Comparison of ENCODE assay signal across 18 cellular contexts in the genomic region with DNA sequence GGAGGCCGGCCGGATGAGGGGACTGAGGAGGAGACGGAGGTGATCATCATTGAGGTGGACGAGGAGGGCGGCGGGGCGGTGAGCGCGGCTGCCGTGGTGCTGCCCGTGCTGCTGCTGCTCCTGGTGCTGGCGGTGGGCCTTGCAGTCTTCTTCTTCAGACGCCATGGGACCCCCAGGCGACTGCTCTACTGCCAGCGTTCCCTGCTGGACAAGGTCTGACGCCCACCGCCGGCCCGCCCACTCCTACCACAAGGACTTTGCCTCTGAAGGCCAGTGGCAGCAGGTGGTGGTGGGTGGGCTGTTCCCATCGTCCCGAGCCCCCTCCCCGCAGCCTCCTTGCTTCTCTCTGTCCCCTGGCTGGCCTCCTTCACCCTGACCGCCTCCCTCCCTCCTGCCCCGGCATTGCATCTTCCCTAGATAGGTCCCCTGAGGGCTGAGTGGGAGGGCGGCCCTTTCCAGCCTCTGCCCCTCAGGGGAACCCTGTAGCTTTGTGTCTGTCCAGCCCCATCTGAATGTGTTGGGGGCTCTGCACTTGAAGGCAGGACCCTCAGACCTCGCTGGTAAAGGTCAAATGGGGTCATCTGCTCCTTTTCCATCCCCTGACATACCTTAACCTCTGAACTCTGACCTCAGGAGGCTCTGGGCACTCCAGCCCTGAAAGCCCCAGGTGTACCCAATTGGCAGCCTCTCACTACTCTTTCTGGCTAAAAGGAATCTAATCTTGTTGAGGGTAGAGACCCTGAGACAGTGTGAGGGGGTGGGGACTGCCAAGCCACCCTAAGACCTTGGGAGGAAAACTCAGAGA. TPM values are rescaled to one million over a fixed set of nuclear protein-coding genes. Genes with fewer than 3 reads are reported as not detected.
DNase-seq lines count a peak whose midpoint lies in the region; ATAC-seq, FAIRE-seq and TF ChIP-seq lines count a peak whose summit lies in the region.
"Had no signal": no experiment of that assay in that cellular context is flagged by ENCODE, and none has a peak within 500 bp of the region (broad histone marks: within the 10 kb centered on the region; RNA-seq: fewer than 3 reads in every experiment).

No MANE protein-coding gene starts in this region.

- no peak overlapping the region for H3K18ac ChIP-seq in mesenchymal stem cell (ENCODE audit: low read depth in 1 of 2, low read length in 2 of 2)

- H3K27me3 ChIP-seq in AG04450 (ENCODE audit: control insufficient read depth, insufficient read depth, low read length): no peaks in the 10 kb centered on the region
- H3K27me3 ChIP-seq in K562 (ENCODE audit: control insufficient read depth in 2 of 2, insufficient read depth in 2 of 2, low read length in 2 of 2): no peaks in the 10 kb centered on the region
- H3K27me3 ChIP-seq in mesenchymal stem cell (ENCODE audit: control insufficient read depth in 1 of 2, insufficient read depth in 1 of 2, low read length in 2 of 2): no peaks in the 10 kb centered on the region
- no peaks in the 10 kb centered on the region for H3K27me3 ChIP-seq in small intestine (ENCODE audit: control insufficient read depth in 2 of 2, insufficient read depth in 2 of 2, low read length in 2 of 2)

- H2BK12ac ChIP-seq in mesenchymal stem cell (ENCODE audit: low read length in 2 of 2): peak overlapping the region in 1 of 2 experiments; percentile 24

- intact Hi-C loops in K562 (cut with micrococcal nuclease): no loop called here

- no peak for TF ChIP-seq RAD21 in K562 (CRISPR knock-in tag; conservative IDR thresholded peaks at IDR 0.05 in 1 of 2, IDR thresholded peaks at IDR 0.05 in 1 of 2)

- TF ChIP-seq CTCF in AG04450 (IDR thresholded peaks at IDR 0.05; ENCODE audit: low read depth, low read length): no peak
- no peak for TF ChIP-seq CTCF in K562 (IDR thresholded peaks at IDR 0.05 in 2 of 3, conservative IDR thresholded peaks at IDR 0.05 in 1 of 3; ENCODE audit: insufficient read depth in 2 of 3, low read depth in 1 of 3, low read length in 3 of 3)

- H3K27ac ChIP-seq in AG04450 (ENCODE audit: low read depth, low read length) (peak overlapping the region; percentile 100), K562 (ENCODE audit: extremely low read depth, low read depth, low read length) (no peak overlapping the region), mesenchymal stem cell (ENCODE audit: low read length, poor library complexity, severe bottlenecking) (no peak overlapping the region), small intestine (ENCODE audit: low read depth in 1 of 2, low read length in 1 of 2) (peak overlapping the region; percentile 9 to 62)
- H3K27ac ChIP-seq: WERI-Rb-1 had no signal

- ATAC-seq in K562 (no peak), GM21367 (IDR thresholded peaks at IDR 0.05; ENCODE audit: unreplicated experiment) (no peak)
- ATAC-seq: activated naive CD4-positive, alpha-beta T cell treated with anti-CD3 and anti-CD28 coated beads, Interleukin-2, amount 50 U/mL, for 72 hours; GM23338 had no signal

- H3K36me3 ChIP-seq in K562 (ENCODE audit: control insufficient read depth, insufficient read depth, low read length) (no peaks in the 10 kb centered on the region), mesenchymal stem cell (ENCODE audit: control insufficient read depth in 1 of 2, insufficient read depth in 2 of 2, low read depth in 1 of 2, low read length in 2 of 2) (peaks cover 64 to 70% of the 10 kb centered on the region in 2 experiments), small intestine (ENCODE audit: control insufficient read depth in 2 of 2, insufficient read depth in 2 of 2, low read length in 2 of 2) (peaks cover 4 to 8% of the 10 kb centered on the region in 2 donors)
- H3K36me3 ChIP-seq: WERI-Rb-1 had no signal

- no peak overlapping the region for H2BK120ac ChIP-seq in mesenchymal stem cell (ENCODE audit: low read depth, low read length)

- H3K4me3 ChIP-seq in AG04450 (ENCODE audit: low read depth, low read length) (no peak overlapping the region), K562 (no peak overlapping the region), mesenchymal stem cell (ENCODE audit: insufficient read depth in 1 of 2, low read depth in 1 of 2, low read length in 2 of 2) (peak overlapping the region in 1 of 2 experiments; percentile 21), small intestine (ENCODE audit: low read depth in 1 of 2, low read length in 2 of 2) (no peak overlapping the region)
- H3K4me3 ChIP-seq: GM23338 had no signal

- H3K4me1 ChIP-seq in K562 (replicated peaks in 1 of 2; ENCODE audit: control insufficient read depth in 2 of 2, insufficient read depth in 2 of 2, low read length in 2 of 2) (peaks cover 5 to 29% of the 10 kb centered on the region in 2 experiments; a peak in 2 of 5 replicates), mesenchymal stem cell (ENCODE audit: control insufficient read depth, insufficient read depth, low read depth, low read length) (peaks cover 50% of the 10 kb centered on the region), small intestine (ENCODE audit: control insufficient read depth in 2 of 2, insufficient read depth in 1 of 2, low read depth in 1 of 2, low read length in 1 of 2) (no peaks in the 10 kb centered on the region)

- CTCF ChIA-PET in AG04450 (lab: Charles Lee): interaction anchor here (1.6 to 2.1 kb wide), 2 partner anchors 23 to 290 kb away, joined by 7 to 12 read pairs; no protein-coding TSS in a partner anchor
- CTCF ChIA-PET in K562 (lab: Yijun Ruan, JAX; ENCODE audit: low intra/inter-chr PET ratio): no interaction called here

- no peaks in the 10 kb centered on the region for H3K79me2 ChIP-seq in K562 (ENCODE audit: control insufficient read depth, insufficient read depth, low read length)

- BruUV-seq in K562 (replicated peaks; lab: Mats Ljungman, UMichigan): no TSS peak

- DNase-seq in AG04450 (ENCODE audit: low read depth, low spot score): no peak
- DNase-seq in K562 (ENCODE audit: extremely low read depth in 1 of 4, low spot score in 3 of 4): no peak
- DNase-seq in mesenchymal stem cell: no peak
- no peak for DNase-seq in small intestine
- DNase-seq in activated CD4-positive, alpha-beta T cell treated with anti-CD3 and anti-CD28 coated beads for 48 hours: no peak
- DNase-seq in SW480 (ENCODE audit: low spot score): no peak
- DNase-seq in DMS79 (lab: John Stamatoyannopoulos, UW): no peak
- DNase-seq: ACHN; caudate nucleus; COR-L47; mesendoderm; NCI-H1105 treated with DMSO at 0.1 percent for 48 hours; NCI-H446; stimulated activated CD4-positive, alpha-beta T cell treated with anti-CD3 and anti-CD28 coated beads, Interleukin-2, amount 100 ng/mL, for 48 hours; WERI-Rb-1 had no signal

- peak overlapping the region; percentile 12 for H2BK15ac ChIP-seq in mesenchymal stem cell (ENCODE audit: low read depth, poor library complexity, severe bottlenecking)

- TF ChIP-seq EP300 in K562 (IDR thresholded peaks at IDR 0.05; ENCODE audit: low read length): no peak

- H2BK5ac ChIP-seq in mesenchymal stem cell (ENCODE audit: low read depth, low read length, poor library complexity, severe bottlenecking): no peak overlapping the region

- POLR2A ChIA-PET in AG04450 (lab: Yijun Ruan, JAX) (no interaction called here), K562 (lab: Yijun Ruan, JAX) (no interaction called here)

- no peak for FAIRE-seq in K562 (lab: Jason Lieb, UNC)
- no peak for FAIRE-seq in small intestine (lab: Jason Lieb, UNC)

- H3K9me3 ChIP-seq in AG04450 (ENCODE audit: control insufficient read depth, insufficient read depth, low read length): no peaks in the 10 kb centered on the region
- no peaks in the 10 kb centered on the region for H3K9me3 ChIP-seq in K562 (replicated peaks; ENCODE audit: control insufficient read depth, insufficient read depth, low read depth, low read length)
- no peaks in the 10 kb centered on the region for H3K9me3 ChIP-seq in mesenchymal stem cell (ENCODE audit: control insufficient read depth, low read length)
- H3K9me3 ChIP-seq in small intestine (ENCODE audit: control insufficient read depth, low read depth): no peaks in the 10 kb centered on the region

- H2AFZ ChIP-seq in K562 (ENCODE audit: low read depth, low read length) (no peak overlapping the region), mesenchymal stem cell (ENCODE audit: low read depth, low read length) (no peak overlapping the region)
- H2AFZ ChIP-seq: GM23338 had no signal

- H3K4ac ChIP-seq in mesenchymal stem cell (ENCODE audit: low read depth in 1 of 2, low read length in 2 of 2): no peak overlapping the region

- H3K4me2 ChIP-seq in K562 (ENCODE audit: insufficient read depth, low read length) (no peak overlapping the region), mesenchymal stem cell (ENCODE audit: low read length, poor library complexity, severe bottlenecking) (no peak overlapping the region)
- H3K4me2 ChIP-seq: GM23338 had no signal

- WGBS in K562 (ENCODE audit: insufficient coverage, low coverage, missing lambda C conversion rate): 68% methylated on average over 18 of the region's 26 CpGs
- WGBS in mesenchymal stem cell: 95% methylated on average over 22 of the region's 26 CpGs
- WGBS in small intestine, 3 donors: 84 to 89% (median 88%) methylated on average over 24 to 26 of the region's 26 CpGs

- no peak overlapping the region for H2AK5ac ChIP-seq in mesenchymal stem cell (ENCODE audit: low read length, severe bottlenecking)

- H3K79me1 ChIP-seq in mesenchymal stem cell (replicated peaks; ENCODE audit: low read length, poor library complexity, severe bottlenecking): peaks cover 28% of the 10 kb centered on the region

- H3K9me1 ChIP-seq in K562 (ENCODE audit: control insufficient read depth, insufficient read depth, low read length): no peaks in the 10 kb centered on the region

- no peak overlapping the region for H4K91ac ChIP-seq in mesenchymal stem cell (ENCODE audit: low read length)

- peak overlapping the region in 1 of 2 experiments; percentile 44 for H3K14ac ChIP-seq in mesenchymal stem cell (ENCODE audit: low read length in 2 of 2)

- no peak for TF ChIP-seq POLR2A in K562 (conservative IDR thresholded peaks at IDR 0.05)

- no peak overlapping the region for H3K23ac ChIP-seq in mesenchymal stem cell (ENCODE audit: low read length in 2 of 2)

- no peak overlapping the region for H3K9ac ChIP-seq in K562 (ENCODE audit: insufficient read depth in 1 of 2, low read depth in 2 of 2, low read length in 2 of 2)
- H3K9ac ChIP-seq in mesenchymal stem cell (ENCODE audit: low read length): peak overlapping the region; percentile 100

- in situ Hi-C loops in K562 (cut with MboI): loop anchor here (10.0 kb wide), 2 partner anchors 191 to 281 kb away; no protein-coding TSS in a partner anchor

- no peaks in the 10 kb centered on the region for H4K20me1 ChIP-seq in K562 (replicated peaks; ENCODE audit: control insufficient read depth, insufficient read depth, low read length)

- no peak overlapping the region for H4K8ac ChIP-seq in mesenchymal stem cell (ENCODE audit: low read length)

RNA-seq across cellular contexts. Expression of a gene that starts 9.6 kb away (rescaled TPM):
- 365 and 448 TPM in 2 replicates for polyA plus RNA-seq in AG04450 (2011; rRNA removed)
- polyA minus RNA-seq in AG04450 (2011; rRNA and poly(A)+ RNA removed): 257 and 350 TPM in 2 replicates
- 9.3 and 17.2 TPM in 2 replicates for total RNA-seq in K562 (2011; cell fraction: chromatin; rRNA removed; ENCODE audit: low replicate concordance)
- 8.4 and 8.8 TPM in 2 replicates for total RNA-seq in K562 (2011; cell fraction: nucleolus; rRNA removed)
- total RNA-seq in K562 (2011; cell fraction: nucleoplasm; rRNA removed): 7.2 and 9.0 TPM in 2 replicates
- 0.36 and 0.65 TPM in 2 replicates for total RNA-seq in K562 (2014; rRNA removed)
- total RNA-seq in K562 (2014; rRNA removed; fragmentation: Illumina TruSeq; extraction: Trizol): 0.51 and 0.80 TPM in 2 replicates
- 0.94 and 0.98 TPM in 2 replicates for total RNA-seq in K562 (2015; rRNA removed; fragmentation: Illumina TruSeq; extraction: Trizol)
- 2.3 and 4.5 TPM in 2 replicates for total RNA-seq in K562 (2021)
- polyA plus RNA-seq in K562 (2011; rRNA removed): 2.1 and 2.9 TPM in 2 replicates
- 3.2 and 3.4 TPM in 2 replicates for polyA plus RNA-seq in K562 (2011; cell fraction: cytosol; rRNA removed)
- 15.7 and 30.4 TPM in 2 replicates for polyA plus RNA-seq in K562 (2011; cell fraction: nucleus; rRNA removed)
- polyA plus RNA-seq in K562 (2012): 1.5 and 4.9 TPM in 2 replicates
- polyA plus RNA-seq in K562 (2014; fragmentation: Illumina TruSeq; extraction: Trizol): 1.2 and 1.3 TPM in 2 replicates
- polyA plus RNA-seq in K562 (2014; fragmentation: Nextera tagmentation; extraction: Ambion mirVana): not detected
- polyA plus RNA-seq in K562 (2014; rRNA removed): 2.8 and 5.8 TPM in 2 replicates
- 0.35 and 0.39 TPM in 2 replicates for polyA minus RNA-seq in K562 (2011; rRNA and poly(A)+ RNA removed)
- 1.0 TPM in 1 of 2 replicates, not detected in the other for polyA minus RNA-seq in K562 (2011; cell fraction: cytosol; rRNA and poly(A)+ RNA removed)
- polyA minus RNA-seq in K562 (2011; cell fraction: nucleus; rRNA and poly(A)+ RNA removed): 2.0 and 2.6 TPM in 2 replicates
- polyA plus RNA-seq in mesenchymal stem cell (2013, experiment 1 of 2): 1,343 TPM
- polyA plus RNA-seq in mesenchymal stem cell (2013, experiment 2 of 2): 1,238 TPM
- 100 to 1,000 TPM in 1 of 3 donors, 10 to 100 TPM in 1, 1 to 10 TPM in 1; 6.9 to 105 (median 16.8) TPM for polyA plus RNA-seq in small intestine

RNA-seq across cellular contexts. Expression of a gene that starts 16.3 kb away (rescaled TPM):
- polyA plus RNA-seq in AG04450 (2011; rRNA removed) (71.8 and 78.1 TPM in 2 replicates), K562 (2011; rRNA removed) (107 and 113 TPM in 2 replicates), K562 (2014; fragmentation: Illumina TruSeq; extraction: Trizol) (71.1 and 71.5 TPM in 2 replicates), K562 (2014; fragmentation: Nextera tagmentation; extraction: Ambion mirVana) (10 to 100 TPM; 56.5 to 79.8 TPM), K562 (2014; rRNA removed) (173 and 220 TPM in 2 replicates), small intestine (100 to 1,000 TPM; 117 to 164 (median 147) TPM)
- polyA minus RNA-seq in AG04450 (2011; rRNA and poly(A)+ RNA removed): 17.4 and 20.0 TPM in 2 replicates
- 70.4 and 75.8 TPM in 2 replicates for total RNA-seq in K562 (2011; cell fraction: chromatin; rRNA removed; ENCODE audit: low replicate concordance)
- total RNA-seq in K562 (2011; cell fraction: nucleolus; rRNA removed): 57.0 and 70.0 TPM in 2 replicates
- total RNA-seq in K562 (2011; cell fraction: nucleoplasm; rRNA removed): 73.5 and 91.2 TPM in 2 replicates
- total RNA-seq in K562 (2014; rRNA removed) (161 and 168 TPM in 2 replicates), K562 (2014; rRNA removed; fragmentation: Illumina TruSeq; extraction: Trizol) (162 and 169 TPM in 2 replicates), K562 (2015; rRNA removed; fragmentation: Illumina TruSeq; extraction: Trizol) (169 and 170 TPM in 2 replicates), K562 (2021) (213 and 214 TPM in 2 replicates)
- 60.6 and 83.2 TPM in 2 replicates for polyA plus RNA-seq in K562 (2011; cell fraction: cytosol; rRNA removed)
- 55.8 and 68.8 TPM in 2 replicates for polyA plus RNA-seq in K562 (2011; cell fraction: nucleus; rRNA removed)
- polyA plus RNA-seq in K562 (2012): 149 and 246 TPM in 2 replicates
- 24.4 and 36.8 TPM in 2 replicates for polyA minus RNA-seq in K562 (2011; rRNA and poly(A)+ RNA removed)
- 42.3 and 44.0 TPM in 2 replicates for polyA minus RNA-seq in K562 (2011; cell fraction: cytosol; rRNA and poly(A)+ RNA removed)
- polyA minus RNA-seq in K562 (2011; cell fraction: nucleus; rRNA and poly(A)+ RNA removed): 20.5 and 28.9 TPM in 2 replicates
- 219 TPM for polyA plus RNA-seq in mesenchymal stem cell (2013, experiment 1 of 2)
- 222 TPM for polyA plus RNA-seq in mesenchymal stem cell (2013, experiment 2 of 2)

RNA-seq across cellular contexts. Expression of a gene that starts 25.5 kb away (rescaled TPM):
- 87.8 and 125 TPM in 2 replicates for polyA plus RNA-seq in AG04450 (2011; rRNA removed)
- polyA minus RNA-seq in AG04450 (2011; rRNA and poly(A)+ RNA removed): 128 and 185 TPM in 2 replicates
- total RNA-seq in K562 (2011; cell fraction: chromatin; rRNA removed; ENCODE audit: low replicate concordance): 26.2 and 103 TPM in 2 replicates
- 119 and 150 TPM in 2 replicates for total RNA-seq in K562 (2011; cell fraction: nucleolus; rRNA removed)
- 79.0 and 80.1 TPM in 2 replicates for total RNA-seq in K562 (2011; cell fraction: nucleoplasm; rRNA removed)
- 10.9 and 14.9 TPM in 2 replicates for total RNA-seq in K562 (2014; rRNA removed)
- 4.9 and 5.5 TPM in 2 replicates for total RNA-seq in K562 (2014; rRNA removed; fragmentation: Illumina TruSeq; extraction: Trizol)
- total RNA-seq in K562 (2015; rRNA removed; fragmentation: Illumina TruSeq; extraction: Trizol): 6.9 and 8.1 TPM in 2 replicates
- total RNA-seq in K562 (2021): 40.7 and 45.5 TPM in 2 replicates
- 16.0 and 25.1 TPM in 2 replicates for polyA plus RNA-seq in K562 (2011; rRNA removed)
- 18.9 and 40.0 TPM in 2 replicates for polyA plus RNA-seq in K562 (2011; cell fraction: cytosol; rRNA removed)
- polyA plus RNA-seq in K562 (2011; cell fraction: nucleus; rRNA removed): 17.1 and 30.2 TPM in 2 replicates
- 36.0 and 70.6 TPM in 2 replicates for polyA plus RNA-seq in K562 (2012)
- polyA plus RNA-seq in K562 (2014; fragmentation: Illumina TruSeq; extraction: Trizol): 27.2 and 34.5 TPM in 2 replicates
- 1 to 10 TPM; 1.3 to 2.3 TPM for polyA plus RNA-seq in K562 (2014; fragmentation: Nextera tagmentation; extraction: Ambion mirVana)
- 12.7 and 15.9 TPM in 2 replicates for polyA plus RNA-seq in K562 (2014; rRNA removed)
- polyA minus RNA-seq in K562 (2011; rRNA and poly(A)+ RNA removed): 15.2 and 24.3 TPM in 2 replicates
- 36.7 and 48.5 TPM in 2 replicates for polyA minus RNA-seq in K562 (2011; cell fraction: cytosol; rRNA and poly(A)+ RNA removed)
- 16.7 and 17.0 TPM in 2 replicates for polyA minus RNA-seq in K562 (2011; cell fraction: nucleus; rRNA and poly(A)+ RNA removed)
- polyA plus RNA-seq in mesenchymal stem cell (2013, experiment 1 of 2): 99.1 TPM
- polyA plus RNA-seq in mesenchymal stem cell (2013, experiment 2 of 2): 101 TPM
- 10 to 100 TPM; 19.7 to 87.3 (median 28.4) TPM for polyA plus RNA-seq in small intestine

RNA-seq across cellular contexts. Expression of a gene that starts 30.8 kb away (rescaled TPM):
- polyA plus RNA-seq in AG04450 (2011; rRNA removed): 7.5 and 7.7 TPM in 2 replicates
- 6.8 and 9.1 TPM in 2 replicates for polyA minus RNA-seq in AG04450 (2011; rRNA and poly(A)+ RNA removed)
- 0.69 and 0.76 TPM in 2 replicates for total RNA-seq in K562 (2011; cell fraction: chromatin; rRNA removed; ENCODE audit: low replicate concordance)
- total RNA-seq in K562 (2011; cell fraction: nucleolus; rRNA removed): 0.33 and 0.53 TPM in 2 replicates
- 0.31 and 0.66 TPM in 2 replicates for total RNA-seq in K562 (2011; cell fraction: nucleoplasm; rRNA removed)
- 0.41 TPM in 1 of 2 replicates, not detected in the other for total RNA-seq in K562 (2014; rRNA removed)
- 0.07 TPM in 1 of 2 replicates, not detected in the other for total RNA-seq in K562 (2014; rRNA removed; fragmentation: Illumina TruSeq; extraction: Trizol)
- total RNA-seq in K562 (2015; rRNA removed; fragmentation: Illumina TruSeq; extraction: Trizol): 0.11 and 0.14 TPM in 2 replicates
- 0.36 and 0.60 TPM in 2 replicates for total RNA-seq in K562 (2021)
- 0.38 and 0.45 TPM in 2 replicates for polyA plus RNA-seq in K562 (2011; rRNA removed)
- 0.27 TPM in 2 replicates for polyA plus RNA-seq in K562 (2011; cell fraction: cytosol; rRNA removed)
- 0.29 and 0.48 TPM in 2 replicates for polyA plus RNA-seq in K562 (2011; cell fraction: nucleus; rRNA removed)
- 0.20 and 0.80 TPM in 2 replicates for polyA plus RNA-seq in K562 (2012)
- polyA plus RNA-seq in K562 (2014; fragmentation: Illumina TruSeq; extraction: Trizol): 0.22 and 0.46 TPM in 2 replicates
- polyA plus RNA-seq in K562 (2014; fragmentation: Nextera tagmentation; extraction: Ambion mirVana): under 1 TPM; 0.24 to 0.32 TPM
- 0.68 and 1.0 TPM in 2 replicates for polyA plus RNA-seq in K562 (2014; rRNA removed)
- polyA minus RNA-seq in K562 (2011; rRNA and poly(A)+ RNA removed): 0.27 and 0.39 TPM in 2 replicates
- not detected in 2 replicates for polyA minus RNA-seq in K562 (2011; cell fraction: cytosol; rRNA and poly(A)+ RNA removed)
- polyA minus RNA-seq in K562 (2011; cell fraction: nucleus; rRNA and poly(A)+ RNA removed): not detected in 2 replicates
- 6.4 TPM for polyA plus RNA-seq in mesenchymal stem cell (2013, experiment 1 of 2)
- 6.5 TPM for polyA plus RNA-seq in mesenchymal stem cell (2013, experiment 2 of 2)
- polyA plus RNA-seq in small intestine: 100 to 1,000 TPM in 2 of 3 donors, 10 to 100 TPM in 1; 52.9 to 355 (median 218) TPM

RNA-seq across cellular contexts. Expression of a gene that starts 37.0 kb away (rescaled TPM):
- 0.06 and 0.19 TPM in 2 replicates for polyA plus RNA-seq in AG04450 (2011; rRNA removed)
- 0.23 TPM in 1 of 2 replicates, not detected in the other for polyA minus RNA-seq in AG04450 (2011; rRNA and poly(A)+ RNA removed)
- 1.2 and 3.0 TPM in 2 replicates for total RNA-seq in K562 (2011; cell fraction: chromatin; rRNA removed; ENCODE audit: low replicate concordance)
- 3.0 and 3.8 TPM in 2 replicates for total RNA-seq in K562 (2011; cell fraction: nucleolus; rRNA removed)
- 2.4 and 2.7 TPM in 2 replicates for total RNA-seq in K562 (2011; cell fraction: nucleoplasm; rRNA removed)
- 0.29 and 0.36 TPM in 2 replicates for total RNA-seq in K562 (2014; rRNA removed)
- total RNA-seq in K562 (2014; rRNA removed; fragmentation: Illumina TruSeq; extraction: Trizol): 0.18 and 0.51 TPM in 2 replicates
- 0.25 and 0.34 TPM in 2 replicates for total RNA-seq in K562 (2015; rRNA removed; fragmentation: Illumina TruSeq; extraction: Trizol)
- total RNA-seq in K562 (2021): 0.40 and 0.69 TPM in 2 replicates
- polyA plus RNA-seq in K562 (2011; rRNA removed): 0.91 and 1.0 TPM in 2 replicates
- polyA plus RNA-seq in K562 (2011; cell fraction: cytosol; rRNA removed): 0.40 and 0.47 TPM in 2 replicates
- polyA plus RNA-seq in K562 (2011; cell fraction: nucleus; rRNA removed): 1.2 and 2.3 TPM in 2 replicates
- polyA plus RNA-seq in K562 (2012): 0.82 and 1.1 TPM in 2 replicates
- polyA plus RNA-seq in K562 (2014; fragmentation: Illumina TruSeq; extraction: Trizol): 0.21 and 0.25 TPM in 2 replicates
- polyA plus RNA-seq in K562 (2014; fragmentation: Nextera tagmentation; extraction: Ambion mirVana): under 1 TPM; 0.38 to 0.50 TPM
- polyA plus RNA-seq in K562 (2014; rRNA removed): 0.20 and 0.97 TPM in 2 replicates
- 0.32 and 0.48 TPM in 2 replicates for polyA minus RNA-seq in K562 (2011; rRNA and poly(A)+ RNA removed)
- not detected in 2 replicates for polyA minus RNA-seq in K562 (2011; cell fraction: cytosol; rRNA and poly(A)+ RNA removed)
- 0.81 and 1.9 TPM in 2 replicates for polyA minus RNA-seq in K562 (2011; cell fraction: nucleus; rRNA and poly(A)+ RNA removed)
- 0.10 TPM for polyA plus RNA-seq in mesenchymal stem cell (2013, experiment 1 of 2)
- polyA plus RNA-seq in mesenchymal stem cell (2013, experiment 2 of 2): 0.10 TPM
- polyA plus RNA-seq in small intestine: 1 to 10 TPM in 1 of 3 donors, under 1 TPM in 2; 0.45 to 1.1 (median 0.90) TPM

Comparison
In these comparisons a context has a peak if more than half of its experiments do, and no peak if none do; other contexts are left out.
1. H3K27ac ChIP-seq: peak in AG04450 (single experiment) and small intestine (2 of 2); none in K562 (single experiment) and mesenchymal stem cell (single experiment).